8 cellular contexts compared by ENCODE assay signal in the genomic region with DNA sequence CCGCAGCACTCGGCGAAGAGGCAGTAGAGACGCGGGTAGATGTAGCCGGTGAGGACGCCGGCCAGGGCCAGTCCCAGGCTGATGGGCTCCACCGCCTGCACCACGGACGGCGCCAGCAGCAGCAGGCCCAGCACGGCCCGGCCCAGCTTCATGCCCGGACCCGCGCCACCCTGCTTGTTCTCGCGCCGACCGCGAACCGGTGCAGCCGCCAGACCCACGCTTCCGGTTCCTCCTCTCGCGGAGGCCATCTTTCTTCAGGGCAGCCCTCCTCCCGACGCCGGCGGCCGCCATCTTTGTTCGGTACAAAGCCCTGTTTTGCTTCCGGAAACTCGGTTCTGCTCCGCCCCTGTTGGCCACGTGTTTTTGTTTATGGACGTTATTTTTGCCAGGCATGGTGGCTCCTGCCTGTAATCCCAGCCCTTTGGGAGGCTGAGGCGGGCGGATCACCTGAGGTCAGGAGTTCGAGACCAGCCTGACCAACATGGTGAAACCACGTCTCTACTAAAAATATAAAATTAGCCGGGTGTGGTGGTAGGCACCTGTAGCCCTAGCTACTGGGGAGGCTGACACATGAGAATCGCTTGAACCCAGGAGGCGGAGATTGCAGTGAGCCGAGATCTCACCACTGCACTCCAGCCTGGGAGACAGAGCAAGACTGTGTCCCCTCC. TPM values are rescaled to one million over a fixed set of nuclear protein-coding genes. Genes with fewer than 3 reads are reported as not detected.
A peak's percentile ranks its signal among the peaks of the same experiment; 100 is the strongest.
DNase-seq lines count a peak whose midpoint lies in the region; ATAC-seq and TF ChIP-seq lines count a peak whose summit lies in the region.

A gene with protein sequence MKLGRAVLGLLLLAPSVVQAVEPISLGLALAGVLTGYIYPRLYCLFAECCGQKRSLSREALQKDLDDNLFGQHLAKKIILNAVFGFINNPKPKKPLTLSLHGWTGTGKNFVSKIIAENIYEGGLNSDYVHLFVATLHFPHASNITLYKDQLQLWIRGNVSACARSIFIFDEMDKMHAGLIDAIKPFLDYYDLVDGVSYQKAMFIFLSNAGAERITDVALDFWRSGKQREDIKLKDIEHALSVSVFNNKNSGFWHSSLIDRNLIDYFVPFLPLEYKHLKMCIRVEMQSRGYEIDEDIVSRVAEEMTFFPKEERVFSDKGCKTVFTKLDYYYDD (minus strand): TSS at position 203 of the 668 bp plus-strand sequence. CDS start 51 bp downstream, at position 152.

- ATAC-seq in HG02798 (IDR thresholded peaks at IDR 0.05; ENCODE audit: poor library complexity, unreplicated experiment) (peak; percentile 95), left cardiac atrium (peak; percentile 97 to 98), upper lobe of right lung (peak; percentile 97)

- H3K27ac ChIP-seq in upper lobe of right lung = peak within 1 kb of the TSS; percentile 76

- no peaks in the 10 kb centered on the region for H3K27me3 ChIP-seq in upper lobe of right lung

- no peaks in the 10 kb centered on the region for H3K9me3 ChIP-seq in upper lobe of right lung

- peaks cover 5% of the 10 kb centered on the region for H3K4me1 ChIP-seq in upper lobe of right lung

- peaks cover 56% of the 10 kb centered on the region for H3K36me3 ChIP-seq in upper lobe of right lung

- TF ChIP-seq CTCF in GM12865 (IDR thresholded peaks at IDR 0.05; ENCODE audit: insufficient read depth, low read depth, low read length, missing control alignments) (no peak), upper lobe of right lung (IDR thresholded peaks at IDR 0.05) (no peak)

- intact Hi-C loops in left cardiac atrium (cut with DNase I) (no loop called here), posterior vena cava (cut with DNase I) (no loop called here), upper lobe of right lung (cut with DNase I) (no loop called here)

- DNase-seq in GM12865 (ENCODE audit: low read depth) (peak; percentile 96), NCI-H146 (lab: John Stamatoyannopoulos, UW) (peak; percentile 88), T-helper 1 cell (peak; percentile 79 to 92 (median 87)), amniotic epithelial cell (ENCODE audit: low read depth) (peak; percentile 93), left cardiac atrium (peak; percentile 95), posterior vena cava (ENCODE audit: low spot score) (peak; percentile 98), upper lobe of right lung (peak; percentile 97)

- H3K4me3 ChIP-seq in GM12865 (ENCODE audit: low read depth, low read length) (peak within 1 kb of the TSS; percentile 75), upper lobe of right lung (peak within 1 kb of the TSS; percentile 70)

RNA-seq across cellular contexts. Expression of the gene that starts here (rescaled TPM):
- total RNA-seq in left cardiac atrium (10 to 100 TPM; 16.5 to 21.1 TPM), posterior vena cava (10 to 100 TPM; 24.0 to 26.1 TPM), upper lobe of right lung (35.5 TPM)

Comparison
In these comparisons a context has a peak if more than half of its experiments do, and no peak if none do; other contexts are left out.
1. Peak in every context shown above with its lines: DNase-seq, ATAC-seq, H3K4me3 ChIP-seq and H3K27ac ChIP-seq.